In the genomic region with DNA sequence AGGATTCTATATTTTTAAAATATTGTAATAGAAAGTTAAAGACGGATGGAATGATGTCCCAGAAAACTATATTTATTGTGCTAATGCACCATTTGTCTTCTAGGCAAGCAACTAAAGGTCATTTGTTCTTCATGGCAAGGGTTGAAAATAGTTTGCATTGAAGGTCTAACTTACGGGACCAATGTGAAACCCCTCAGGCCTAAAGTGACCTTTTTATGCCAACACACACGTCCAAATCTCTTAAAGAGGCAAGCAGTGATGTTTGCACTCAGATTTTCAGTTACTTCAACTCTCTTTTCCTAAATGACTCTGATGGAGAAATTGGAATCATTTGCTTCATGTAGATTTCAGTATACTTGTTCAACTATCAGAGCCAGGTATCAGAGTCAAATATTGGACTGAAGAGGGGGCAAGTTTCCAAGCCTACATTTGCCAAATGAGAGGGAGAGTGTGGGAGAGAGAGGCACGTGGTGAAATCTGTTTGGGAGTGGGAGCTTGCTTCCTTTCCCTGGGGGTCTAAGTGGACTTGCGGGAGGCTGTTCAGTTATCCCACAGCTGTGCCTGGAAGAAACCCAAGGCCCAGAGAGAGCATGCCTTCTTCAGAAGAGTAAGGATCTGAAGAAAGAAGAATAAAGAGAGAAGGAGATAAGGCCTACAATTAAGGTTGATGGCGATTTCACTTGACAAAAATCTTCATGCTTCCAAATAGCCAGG, we compare ENCODE assay signal across 1 cellular context.
TF ChIP-seq lines count a peak whose summit lies in the region.

No MANE protein-coding gene starts in this region.

TF ChIP-seq in IMR-90, 13 proteins besides CTCF, POLR2A, EP300 and RAD21 (continued from another document):
- TF ChIP-seq MAZ (IDR thresholded peaks at IDR 0.05; ENCODE audit: borderline replicate concordance, low read depth, low read length) (no peak), MAFK (IDR thresholded peaks at IDR 0.05; ENCODE audit: low read depth, low read length) (no peak), USF2 (IDR thresholded peaks at IDR 0.05; ENCODE audit: low read depth, low read length) (no peak), CEBPB (IDR thresholded peaks at IDR 0.05; ENCODE audit: low read depth, low read length) (no peak), FOS (IDR thresholded peaks at IDR 0.05; ENCODE audit: low read depth, low read length) (no peak), RCOR1 (IDR thresholded peaks at IDR 0.05; ENCODE audit: insufficient replicate concordance, low read length) (no peak)
- TF ChIP-seq, protein P1, sequence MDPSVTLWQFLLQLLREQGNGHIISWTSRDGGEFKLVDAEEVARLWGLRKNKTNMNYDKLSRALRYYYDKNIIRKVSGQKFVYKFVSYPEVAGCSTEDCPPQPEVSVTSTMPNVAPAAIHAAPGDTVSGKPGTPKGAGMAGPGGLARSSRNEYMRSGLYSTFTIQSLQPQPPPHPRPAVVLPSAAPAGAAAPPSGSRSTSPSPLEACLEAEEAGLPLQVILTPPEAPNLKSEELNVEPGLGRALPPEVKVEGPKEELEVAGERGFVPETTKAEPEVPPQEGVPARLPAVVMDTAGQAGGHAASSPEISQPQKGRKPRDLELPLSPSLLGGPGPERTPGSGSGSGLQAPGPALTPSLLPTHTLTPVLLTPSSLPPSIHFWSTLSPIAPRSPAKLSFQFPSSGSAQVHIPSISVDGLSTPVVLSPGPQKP (IDR thresholded peaks at IDR 0.05; ENCODE audit: borderline replicate concordance, low read depth, low read length): no peak
